In the genomic region with DNA sequence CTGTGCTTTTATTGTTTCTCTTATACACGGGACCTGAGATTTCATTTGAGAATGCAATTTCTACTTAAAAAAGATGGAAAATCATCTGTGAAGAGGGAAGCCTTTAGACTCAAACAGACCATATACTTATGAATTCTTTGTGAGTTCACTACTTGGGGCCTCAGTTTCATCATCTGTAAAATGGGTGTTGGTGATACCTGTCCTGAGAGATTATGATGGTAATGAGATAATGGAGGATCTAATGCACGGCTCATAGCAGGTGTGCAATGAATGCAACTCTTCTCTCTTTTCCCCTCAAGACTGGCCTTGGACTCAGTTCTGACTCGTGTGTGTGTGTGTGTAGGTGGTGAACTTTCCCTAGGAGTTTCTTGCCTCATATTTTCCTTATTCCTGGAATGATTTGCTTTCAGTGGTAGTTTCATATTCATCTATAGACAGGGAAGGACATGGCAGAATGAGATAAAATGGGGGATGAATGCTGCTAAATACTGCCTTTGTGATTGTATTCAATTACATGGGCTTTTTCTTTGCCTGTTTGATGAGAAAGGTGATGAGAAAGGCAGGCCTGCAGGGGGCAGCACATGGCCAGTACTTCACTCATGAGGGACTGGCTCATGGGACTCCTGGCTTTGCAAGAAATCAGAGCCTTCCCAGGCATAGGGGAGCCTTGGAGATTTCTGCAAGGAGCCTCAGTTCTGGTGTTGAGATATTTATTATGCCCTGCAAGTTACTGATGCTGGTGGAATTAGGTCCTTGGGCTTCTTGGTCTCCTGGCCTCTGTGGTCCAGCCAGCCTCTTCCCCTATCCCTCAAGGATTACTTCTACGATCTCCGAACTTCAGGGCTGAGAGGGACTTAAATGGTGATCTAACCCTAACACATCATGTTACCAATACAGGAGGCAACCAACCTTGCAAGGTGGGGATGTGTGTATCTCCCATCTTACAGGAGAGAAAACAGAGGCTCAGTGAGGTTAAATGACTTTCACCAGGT, we compare ENCODE assay signal across 8 cellular contexts.
DNase-seq lines count a peak whose midpoint lies in the region; ATAC-seq lines count a peak whose summit lies in the region.

No MANE protein-coding gene starts in this region.

- no peaks in the 10 kb centered on the region for H3K27me3 ChIP-seq in MG63

- DNase-seq in EH (ENCODE audit: low read depth) (peak; percentile 75), MG63 (peak; percentile 73), SK-MEL-5 (ENCODE audit: low read depth, low spot score) (peak; percentile 75), globus pallidus (ENCODE audit: low spot score) (peak; percentile 78), posterior cingulate gyrus (peak; percentile 70 to 97 (median 89)), ureter (ENCODE audit: low spot score) (peak; percentile 71)
- DNase-seq in activated naive CD4-positive, alpha-beta T cell (lab: John Stamatoyannopoulos, UW): peak in 3 of 4 experiments; percentile 22 to 71 (median 49)

- intact Hi-C loops in posterior cingulate gyrus (cut with DNase I): loop anchor here (2.0 kb wide), 1 partner anchor 965 kb away; no protein-coding TSS in a partner anchor

- ATAC-seq in HG02870 (IDR thresholded peaks at IDR 0.05; ENCODE audit: unreplicated experiment): no peak

- peaks cover 8% of the 10 kb centered on the region for H3K9me3 ChIP-seq in MG63

- no peak overlapping the region for H3K4me3 ChIP-seq in MG63

- in situ Hi-C loops in SK-MEL-5 (cut with HindIII; ENCODE audit: low pct_unique_long_range_greater_than_20kb, low sequenced_read_pairs): no loop called here

- H3K36me3 ChIP-seq in MG63: no peaks in the 10 kb centered on the region
